16 cellular contexts compared by ENCODE assay signal in genomic region chr4:181752516-181752915, GRCh38.
DNase-seq lines count a peak whose midpoint lies in the region; TF ChIP-seq lines count a peak whose summit lies in the region.
"Had no signal": no experiment of that assay in that cellular context is flagged by ENCODE, and none has a peak within 500 bp of the region (broad histone marks: within the 10 kb centered on the region; RNA-seq: fewer than 3 reads in every experiment).

No MANE protein-coding gene starts in this region.

- H2BK120ac ChIP-seq in H9 (ENCODE audit: low read depth, low read length, poor library complexity, severe bottlenecking) = no peak overlapping the region

- H3K9ac ChIP-seq in MM.1S (ENCODE audit: low read length) = 0 out of 2 replicates have a peak overlapping the region, but pooled peaks have one; percentile 6
- H3K9ac ChIP-seq in H9 (ENCODE audit: extremely low read depth, insufficient read length, low read length) = no peak overlapping the region

- H4K91ac ChIP-seq in H9 (ENCODE audit: insufficient read length, low read depth, low read length) = no peak overlapping the region

- H3K36me3 ChIP-seq in MM.1S (replicated peaks; ENCODE audit: insufficient read depth, low read length) = no peaks in the 10 kb centered on the region

- no peaks in the 10 kb centered on the region for H3K9me3 Mint-ChIP-seq in H9

- no CpG with 5 or more reads among the region's 6 CpGs for WGBS in H9 (ENCODE audit: extremely low coverage, insufficient read length, low lambda C conversion rate)

- no peak for TF ChIP-seq CTCF in MM.1S (IDR thresholded peaks at IDR 0.05; ENCODE audit: low read length)
- TF ChIP-seq CTCF in astrocyte of the cerebellum (IDR thresholded peaks at IDR 0.05; ENCODE audit: low read depth, low read length, missing control alignments) = no peak
- no peak for TF ChIP-seq CTCF in H9 (conservative IDR thresholded peaks at IDR 0.05)

- no peak overlapping the region for H4K8ac ChIP-seq in H9 (replicated peaks; ENCODE audit: insufficient read length, low read depth, low read length)

- no peak overlapping the region for H3K14ac ChIP-seq in H9 (ENCODE audit: insufficient read depth, low read length)

- no peaks in the 10 kb centered on the region for H3K36me3 Mint-ChIP-seq in H9 (ENCODE audit: insufficient read depth in 1 of 3, low read depth in 3 of 3)

- no peak overlapping the region for H3K27ac Mint-ChIP-seq in H9

- H3K4me2 ChIP-seq in MM.1S (ENCODE audit: low read depth, low read length) (peak overlapping the region; percentile 72), H9 (ENCODE audit: insufficient read depth, insufficient read length, low read length) (no peak overlapping the region)
- H3K4me2 ChIP-seq: A549, PC-9 had no signal

- H4K5ac ChIP-seq in H9 (ENCODE audit: insufficient read length, low read depth, low read length) = no peak overlapping the region

- H3K23me2 ChIP-seq in H9 (ENCODE audit: insufficient read length, low read depth, low read length, poor library complexity, severe bottlenecking) = no peaks in the 10 kb centered on the region

- no peak overlapping the region for H3K4me3 Mint-ChIP-seq in H9

- H3K27me3 Mint-ChIP-seq in H9 (ENCODE audit: low read depth) = no peaks in the 10 kb centered on the region

- H3K9me2 ChIP-seq in MM.1S (replicated peaks; ENCODE audit: insufficient read depth, low read length) = no peaks in the 10 kb centered on the region

- H2AK5ac ChIP-seq in H9 (ENCODE audit: insufficient read length, low read length) = no peak overlapping the region

- H3K4me3 ChIP-seq in MM.1S (ENCODE audit: low read length) = peak overlapping the region; percentile 47
- no peak overlapping the region for H3K4me3 ChIP-seq in astrocyte of the cerebellum (ENCODE audit: low read depth, low read length)
- H3K4me3 ChIP-seq: A549, PC-9 had no signal

- H2AFZ ChIP-seq in MM.1S (ENCODE audit: low read length) (peak overlapping the region; percentile 48), H9 (ENCODE audit: low read length) (no peak overlapping the region)
- H2AFZ ChIP-seq: PC-9 had no signal

- H3K56ac ChIP-seq in H9 (ENCODE audit: insufficient read length, low read depth, low read length) = no peak overlapping the region

- H3K9me3 ChIP-seq in MM.1S (replicated peaks; ENCODE audit: insufficient read depth, low read length) (no peaks in the 10 kb centered on the region), H9 (ENCODE audit: control insufficient read depth, low read depth, low read length) (no peaks in the 10 kb centered on the region)
- H3K9me3 ChIP-seq: A549 had no signal

- H3F3A ChIP-seq in MM.1S (ENCODE audit: insufficient read depth, low read length) = no peaks in the 10 kb centered on the region

- H2BK20ac ChIP-seq in H9 (ENCODE audit: low read depth, low read length, poor library complexity, severe bottlenecking) = no peak overlapping the region

- H3T11ph ChIP-seq in H9 (ENCODE audit: low read length) = no peak overlapping the region

- no peak overlapping the region for H2BK5ac ChIP-seq in H9 (ENCODE audit: insufficient read length, low read length)

- in situ Hi-C loops in astrocyte of the cerebellum (cut with HindIII; ENCODE audit: low sequenced_read_pairs) = no loop called here

- H3K79me1 ChIP-seq in H9 (ENCODE audit: insufficient read depth, low read depth, low read length, poor library complexity, severe bottlenecking) = no peaks in the 10 kb centered on the region

- H2BK12ac ChIP-seq in H9 (ENCODE audit: insufficient read length, low read depth, low read length) = no peak overlapping the region

- peak; percentile 73 for DNase-seq in MM.1S
- DNase-seq in astrocyte of the cerebellum (ENCODE audit: low read depth) = peak; percentile 11
- peak; percentile 24 for DNase-seq in iris pigment epithelial cell (ENCODE audit: low read depth)
- DNase-seq in smooth muscle cell of the brain vasculature (ENCODE audit: low read depth, low spot score) = peak; percentile 53
- DNase-seq in NOMO-1 treated with dmso at 0.1 percent for 144 hours (lab: John Stamatoyannopoulos, UW; ENCODE audit: unreplicated experiment) = no peak
- no peak for DNase-seq in H9
- no peak for DNase-seq in activated CD8-positive, alpha-beta memory T cell treated with anti-CD3 and anti-CD28 coated beads, Interleukin-2, amount 50 U/mL, for 48 hours
- DNase-seq: DMS 273 treated with DMSO at 0.1 percent for 48 hours; IMR-90; Kasumi-1; NCI-H187 treated with DMSO at 0.1 percent for 48 hours; NCI-H526 treated with DMSO at 0.1 percent for 48 hours; NK-92 treated with Interleukin-12 subunit alpha and Interleukin-12 subunit beta, amount 100 ng/mL, for 24 hours; PC-9 had no signal

- H3K79me2 ChIP-seq in MM.1S (ENCODE audit: low read length) = no peaks in the 10 kb centered on the region
- H3K79me2 ChIP-seq in H9 (ENCODE audit: insufficient read depth, low read length) = no peaks in the 10 kb centered on the region

- H3K27ac ChIP-seq in MM.1S (ENCODE audit: low read length) (peak overlapping the region; percentile 55; the same call in 1 of the 2 replicates), H9 (ENCODE audit: insufficient read length, low read depth, low read length) (no peak overlapping the region)
- H3K27ac ChIP-seq: A549, C4-2B, PC-9 had no signal

- peaks cover under 1 to 10% of the 10 kb centered on the region in 2 experiments for H3K4me1 Mint-ChIP-seq in H9

- H3K27me3 ChIP-seq in MM.1S (replicated peaks; ENCODE audit: insufficient read depth, low read length) (no peaks in the 10 kb centered on the region), H9 (ENCODE audit: insufficient read depth, low read length) (no peaks in the 10 kb centered on the region)

- H3K23ac ChIP-seq in H9 (ENCODE audit: insufficient read length, low read depth, low read length) = no peak overlapping the region

- H4K20me1 ChIP-seq in MM.1S (ENCODE audit: insufficient read depth, low read length) = no peaks in the 10 kb centered on the region
- H4K20me1 ChIP-seq in H9 (ENCODE audit: control insufficient read depth, insufficient read depth, insufficient read length) = no peaks in the 10 kb centered on the region

- H2BK15ac ChIP-seq in H9 (ENCODE audit: low read depth, low read length) = no peak overlapping the region

- H3K4me1 ChIP-seq in MM.1S (ENCODE audit: low read length) = peaks cover 10% of the 10 kb centered on the region
- H3K4me1 ChIP-seq in H9 (ENCODE audit: insufficient read depth, low read length) = peaks cover 4% of the 10 kb centered on the region; the same call in 1 of the 2 replicates
- H3K4me1 ChIP-seq: A549 had no signal

- H3K4ac ChIP-seq in H9 (ENCODE audit: low read depth, low read length) = no peak overlapping the region

- H3K18ac ChIP-seq in H9 (ENCODE audit: insufficient read length, low read depth, low read length) = no peak overlapping the region

Comparison
In these comparisons a context has a peak if more than half of its experiments do, and no peak if none do; other contexts are left out.
1. DNase-seq: peak in MM.1S (single experiment), astrocyte of the cerebellum (single experiment), iris pigment epithelial cell (single experiment) and smooth muscle cell of the brain vasculature (single experiment); none in NOMO-1 treated with dmso at 0.1 percent for 144 hours (single experiment), H9 (single experiment) and activated CD8-positive, alpha-beta memory T cell treated with anti-CD3 and anti-CD28 coated beads, Interleukin-2, amount 50 U/mL, for 48 hours (single experiment).